In genomic region chr3:15809313-15809712, GRCh38 we compare ENCODE assay signal across 13 cellular contexts.
"Had no signal": no experiment of that assay in that cellular context is flagged by ENCODE, and none has a peak within 500 bp of the region (broad histone marks: within the 10 kb centered on the region; RNA-seq: fewer than 3 reads in every experiment).

No MANE protein-coding gene starts in this region.

- H3K9me3 Mint-ChIP-seq: activated CD4-positive, alpha-beta T cell treated with anti-CD3 and anti-CD28 coated beads, Interleukin-2, amount 10 ng/mL, durations not matched to agents 7 days and 5 days; activated naive CD4-positive, alpha-beta T cell treated with anti-CD3 and anti-CD28 coated beads, Interleukin-2, amount 10 ng/mL, durations not matched to agents 7 days and 5 days; activated T-helper 2 cell treated with anti-CD3 and anti-CD28 coated beads, Interferon-gamma antibody, Interleukin-2, Interleukin-4, amounts not matched to agents 10 μg/mL and 5 μg/mL and 100 μg/mL, durations not matched to agents 14 hours and 24 hours and 36 hours; stimulated activated naive CD8-positive, alpha-beta T cell treated with anti-CD3 and anti-CD28 coated beads, Interleukin-15, amount 100 ng/mL, for 72 hours; T-helper 2 cell treated with Interferon-gamma antibody and Interleukin-4, amounts not matched to agents 5 μg/mL and 100 μg/mL, for 36 hours had no signal

- H3K4me3 Mint-ChIP-seq: activated CD4-positive, alpha-beta T cell treated with anti-CD3 and anti-CD28 coated beads, Interleukin-2, amount 10 ng/mL, durations not matched to agents 7 days and 5 days; activated naive CD4-positive, alpha-beta T cell treated with anti-CD3 and anti-CD28 coated beads, Interleukin-2, amount 10 ng/mL, durations not matched to agents 7 days and 5 days; stimulated activated naive CD8-positive, alpha-beta T cell treated with anti-CD3 and anti-CD28 coated beads, Interleukin-15, amount 100 ng/mL, for 72 hours; T-helper 2 cell treated with Interferon-gamma antibody and Interleukin-4, amounts not matched to agents 5 μg/mL and 100 μg/mL, for 36 hours had no signal

- ATAC-seq: psoas muscle; stimulated activated naive CD8-positive, alpha-beta T cell treated with anti-CD3 and anti-CD28 coated beads, Interleukin-15, amount 100 ng/mL, for 72 hours; upper lobe of right lung had no signal

- H3K27ac ChIP-seq: left ventricle myocardium inferior, psoas muscle, right lobe of liver, upper lobe of right lung had no signal

- H3K4me3 ChIP-seq: left ventricle myocardium inferior, psoas muscle, right lobe of liver, smooth muscle cell, upper lobe of right lung had no signal

- H3K27me3 Mint-ChIP-seq: activated CD4-positive, alpha-beta T cell treated with anti-CD3 and anti-CD28 coated beads, Interleukin-2, amount 10 ng/mL, durations not matched to agents 7 days and 5 days; activated naive CD4-positive, alpha-beta T cell treated with anti-CD3 and anti-CD28 coated beads, Interleukin-2, amount 10 ng/mL, durations not matched to agents 7 days and 5 days; stimulated activated naive CD8-positive, alpha-beta T cell treated with anti-CD3 and anti-CD28 coated beads, Interleukin-15, amount 100 ng/mL, for 72 hours had no signal

- H3K9me3 ChIP-seq: left ventricle myocardium inferior, psoas muscle, right lobe of liver, upper lobe of right lung had no signal

- H3K27ac Mint-ChIP-seq: activated CD4-positive, alpha-beta T cell treated with anti-CD3 and anti-CD28 coated beads, Interleukin-2, amount 10 ng/mL, durations not matched to agents 7 days and 5 days; activated naive CD4-positive, alpha-beta T cell treated with anti-CD3 and anti-CD28 coated beads, Interleukin-2, amount 10 ng/mL, durations not matched to agents 7 days and 5 days; stimulated activated naive CD8-positive, alpha-beta T cell treated with anti-CD3 and anti-CD28 coated beads, Interleukin-15, amount 100 ng/mL, for 72 hours; T-helper 2 cell treated with Interferon-gamma antibody and Interleukin-4, amounts not matched to agents 5 μg/mL and 100 μg/mL, for 36 hours had no signal

- DNase-seq: activated CD4-positive, alpha-beta T cell treated with anti-CD3 and anti-CD28 coated beads, Interleukin-2, amount 10 ng/mL, durations not matched to agents 7 days and 5 days; activated CD4-positive, CD25-positive, alpha-beta regulatory T cell; activated CD8-positive, alpha-beta memory T cell treated with anti-CD3 and anti-CD28 coated beads for 24 hours; activated naive CD4-positive, alpha-beta T cell treated with anti-CD3 and anti-CD28 coated beads, Interleukin-2, amount 10 ng/mL, durations not matched to agents 7 days and 5 days; glutamatergic neuron; left ventricle myocardium inferior; psoas muscle; right lobe of liver; stimulated activated naive CD8-positive, alpha-beta T cell treated with anti-CD3 and anti-CD28 coated beads, Interleukin-15, amount 100 ng/mL, for 72 hours; upper lobe of right lung had no signal

- H3K4me2 ChIP-seq: smooth muscle cell had no signal

- H3K27me3 ChIP-seq: right lobe of liver, upper lobe of right lung had no signal

- H3K36me3 ChIP-seq: left ventricle myocardium inferior, right lobe of liver, upper lobe of right lung had no signal
